ENCODE assay signal across 9 cellular contexts in the genomic region with DNA sequence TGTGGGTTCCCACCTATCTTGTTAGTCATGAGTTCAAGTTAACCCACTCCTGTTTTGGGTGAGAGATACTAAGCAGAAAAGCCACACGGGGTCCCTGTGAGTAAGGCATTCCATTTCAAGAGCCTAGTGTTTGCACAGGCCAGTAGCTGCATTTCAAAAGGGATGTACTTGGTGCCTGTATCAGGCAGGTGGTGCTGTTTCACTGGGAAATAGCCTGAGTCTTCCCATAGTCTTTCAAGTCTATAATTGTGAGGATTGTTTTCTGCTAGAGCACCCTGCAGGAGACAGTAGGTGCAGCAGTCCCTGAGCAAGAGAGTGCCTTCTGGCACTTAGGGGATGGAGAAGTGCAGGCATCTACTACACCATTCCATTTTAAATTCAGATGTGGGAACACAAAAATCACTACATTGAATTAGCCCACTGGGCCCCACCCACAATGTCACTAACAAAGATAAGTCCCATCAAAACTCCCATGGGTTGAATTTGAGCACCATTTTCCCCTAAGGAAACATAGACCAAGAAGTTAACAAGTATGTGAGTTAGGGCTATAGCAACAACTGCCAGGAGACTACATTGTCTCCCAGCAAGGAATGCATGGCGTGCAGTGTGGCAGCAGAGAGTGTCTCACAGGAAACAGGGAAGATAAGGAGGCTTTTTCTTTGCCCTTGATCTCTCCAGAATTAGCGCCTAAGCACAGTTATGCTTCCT.
DNase-seq lines count a peak whose midpoint lies in the region; ATAC-seq and TF ChIP-seq lines count a peak whose summit lies in the region.
"Had no signal": no experiment of that assay in that cellular context is flagged by ENCODE, and none has a peak within 500 bp of the region (broad histone marks: within the 10 kb centered on the region; RNA-seq: fewer than 3 reads in every experiment).

No MANE protein-coding gene starts in this region.

- in situ Hi-C loops in GM13977 (cut with MboI; ENCODE audit: low pct_unique_long_range_greater_than_20kb, low sequenced_read_pairs, unreplicated experiment), result no loop called here

- TF ChIP-seq CTCF in GM13977 (IDR thresholded peaks at IDR 0.05; ENCODE audit: extremely low read depth, insufficient read depth, missing control alignments), result peak; percentile 60
- TF ChIP-seq CTCF in choroid plexus epithelial cell (conservative IDR thresholded peaks at IDR 0.05; ENCODE audit: low read depth, low read length), result peak; percentile 87
- TF ChIP-seq CTCF in left lung (IDR thresholded peaks at IDR 0.05), result peak; percentile 65 to 67

- H3K9me3 ChIP-seq in left lung, result no peaks in the 10 kb centered on the region

- H3K27me3 Mint-ChIP-seq in stimulated activated naive B cell treated with anti-CD40 and anti-IgM and Interleukin-4, amounts not matched to agents 10 μg/mL and 1 μg/mL and 100 μg/mL, for 72 hours, result peaks cover 11% of the 10 kb centered on the region in 2 donors

- H3K4me1 ChIP-seq in left lung, result no peaks in the 10 kb centered on the region

- H3K27ac ChIP-seq in left lung, result no peak overlapping the region

- H3K36me3 ChIP-seq in left lung, result no peaks in the 10 kb centered on the region

- H3K4me3 Mint-ChIP-seq in stimulated activated naive B cell treated with anti-CD40 and anti-IgM and Interleukin-4, amounts not matched to agents 10 μg/mL and 1 μg/mL and 100 μg/mL, for 72 hours, result no peak overlapping the region
- H3K4me3 Mint-ChIP-seq: stimulated activated naive CD8-positive, alpha-beta T cell treated with anti-CD3 and anti-CD28 coated beads, Interleukin-15, Interleukin-2, amounts not matched to agents 100 ng/mL and 50 ng/mL, for 24 hours had no signal

- H3K4me1 Mint-ChIP-seq in stimulated activated naive B cell treated with anti-CD40 and anti-IgM and Interleukin-4, amounts not matched to agents 10 μg/mL and 1 μg/mL and 100 μg/mL, for 72 hours, result no peaks in the 10 kb centered on the region

- no peak overlapping the region for H3K27ac Mint-ChIP-seq in stimulated activated naive B cell treated with anti-CD40 and anti-IgM and Interleukin-4, amounts not matched to agents 10 μg/mL and 1 μg/mL and 100 μg/mL, for 72 hours
- H3K27ac Mint-ChIP-seq: stimulated activated naive CD8-positive, alpha-beta T cell treated with anti-CD3 and anti-CD28 coated beads, Interleukin-15, Interleukin-2, amounts not matched to agents 100 ng/mL and 50 ng/mL, for 24 hours had no signal

- H3K4me3 ChIP-seq in choroid plexus epithelial cell (ENCODE audit: low read depth, low read length) (no peak overlapping the region), left lung (no peak overlapping the region)

- intact Hi-C loops in left lung (cut with DNase I), result loop anchor here in 1 of 2 donors (10.0 kb wide), 1 partner anchor 84 kb away; no protein-coding TSS in a partner anchor

- DNase-seq in AG08396 (ENCODE audit: low spot score) (peak; percentile 53), GM13977 (ENCODE audit: low spot score) (peak; percentile 14), NCI-H1105 treated with DMSO at 0.1 percent for 48 hours (lab: John Stamatoyannopoulos, UW) (peak; percentile 61), SW480 (ENCODE audit: low spot score) (peak; percentile 80), choroid plexus epithelial cell (ENCODE audit: low read depth) (peak; percentile 92), left lung (peak in 1 of 2 donors; percentile 34)
- DNase-seq in stimulated activated naive B cell treated with anti-CD40 and anti-IgM and Interleukin-4, amounts not matched to agents 10 μg/mL and 1 μg/mL and 100 μg/mL, for 72 hours, result peak; percentile 20

- no peaks in the 10 kb centered on the region for H3K27me3 ChIP-seq in left lung

- ATAC-seq in HG02870 (IDR thresholded peaks at IDR 0.05; ENCODE audit: unreplicated experiment) (peak; percentile 92), left lung (peak; percentile 98)
- peak; percentile 90 to 92 for ATAC-seq in stimulated activated naive B cell treated with anti-CD40 and anti-IgM and Interleukin-4, amounts not matched to agents 10 μg/mL and 1 μg/mL and 100 μg/mL, for 72 hours (replicated peaks)

- no peaks in the 10 kb centered on the region for H3K36me3 Mint-ChIP-seq in stimulated activated naive B cell treated with anti-CD40 and anti-IgM and Interleukin-4, amounts not matched to agents 10 μg/mL and 1 μg/mL and 100 μg/mL, for 72 hours

- H3K9me3 Mint-ChIP-seq in stimulated activated naive B cell treated with anti-CD40 and anti-IgM and Interleukin-4, amounts not matched to agents 10 μg/mL and 1 μg/mL and 100 μg/mL, for 72 hours, result no peaks in the 10 kb centered on the region
- H3K9me3 Mint-ChIP-seq: stimulated activated naive CD8-positive, alpha-beta T cell treated with anti-CD3 and anti-CD28 coated beads, Interleukin-15, Interleukin-2, amounts not matched to agents 100 ng/mL and 50 ng/mL, for 24 hours had no signal
